20 cellular contexts compared by ENCODE assay signal in genomic region chr3:135997554-135998320, GRCh38.
"Had no signal": no experiment of that assay in that cellular context is flagged by ENCODE, and none has a peak within 500 bp of the region (broad histone marks: within the 10 kb centered on the region; RNA-seq: fewer than 3 reads in every experiment).

No MANE protein-coding gene starts in this region.

- H3K27ac Mint-ChIP-seq: activated naive CD4-positive, alpha-beta T cell treated with anti-CD3 and anti-CD28 coated beads, Interleukin-2, amount 50 U/mL, for 72 hours; dendritic cell treated with granulocyte-macrophage colony-stimulating factor and Interleukin-4, amounts not matched to agents 40 ng/mL and 50 ng/mL, for 4 days; effector memory CD8-positive, alpha-beta T cell; stimulated activated effector memory CD8-positive, alpha-beta T cell treated with anti-CD3 and anti-CD28 coated beads, Interleukin-12 subunit alpha, Interleukin-12 subunit beta, amount 100 ng/mL, for 72 hours; T-helper 1 cell treated with Interleukin-12 subunit alpha and Interleukin-12 subunit beta and Interleukin-4 antibody, amounts not matched to agents 30 μg/mL and 1 μg/mL, for 36 hours had no signal

- H3K4me1 ChIP-seq: adrenal gland, thyroid gland had no signal

- H3K4me3 ChIP-seq: adrenal gland, esophagus squamous epithelium, lung, psoas muscle, stomach, thyroid gland had no signal

- H3K9me3 ChIP-seq: adrenal gland, esophagus squamous epithelium, psoas muscle, stomach, thyroid gland had no signal

- H3K36me3 Mint-ChIP-seq: activated naive CD4-positive, alpha-beta T cell treated with anti-CD3 and anti-CD28 coated beads, Interleukin-2, amount 50 U/mL, for 72 hours; stimulated activated effector memory CD8-positive, alpha-beta T cell treated with anti-CD3 and anti-CD28 coated beads, Interleukin-12 subunit alpha, Interleukin-12 subunit beta, amount 100 ng/mL, for 72 hours had no signal

- ATAC-seq: activated naive CD4-positive, alpha-beta T cell treated with anti-CD3 and anti-CD28 coated beads, Interleukin-2, amount 50 U/mL, for 72 hours; effector memory CD8-positive, alpha-beta T cell; psoas muscle; sciatic nerve; stimulated activated effector memory CD8-positive, alpha-beta T cell treated with anti-CD3 and anti-CD28 coated beads, Interleukin-12 subunit alpha, Interleukin-12 subunit beta, amount 100 ng/mL, for 72 hours had no signal

- H3K36me3 ChIP-seq: adrenal gland, esophagus squamous epithelium, stomach, thyroid gland had no signal

- H3K27me3 ChIP-seq: adrenal gland, esophagus squamous epithelium, stomach, thyroid gland had no signal

- FAIRE-seq: bronchial epithelial cell, islet of Langerhans, urothelium cell line had no signal

- H3K27ac ChIP-seq: adrenal gland, esophagus squamous epithelium, psoas muscle, stomach, thyroid gland had no signal

- DNase-seq: activated CD4-positive, alpha-beta T cell treated with anti-CD3 and anti-CD28 coated beads, Interleukin-2, amount 50 U/mL, for 4 hours; activated CD4-positive, CD25-positive, alpha-beta regulatory T cell treated with anti-CD3 and anti-CD28 coated beads, Interleukin-2, amount 50 U/mL, for 72 hours; activated gamma-delta T cell; adrenal gland; effector memory CD8-positive, alpha-beta T cell; esophagus squamous epithelium; psoas muscle; stimulated activated CD4-positive, alpha-beta T cell treated with anti-CD3 and anti-CD28 coated beads, Interleukin-4, amount 100 ng/mL, for 24 hours; stomach; thyroid gland had no signal

- H3K4me3 Mint-ChIP-seq: dendritic cell treated with granulocyte-macrophage colony-stimulating factor and Interleukin-4, amounts not matched to agents 40 ng/mL and 50 ng/mL, for 4 days; effector memory CD8-positive, alpha-beta T cell; neural crest cell; stimulated activated effector memory CD8-positive, alpha-beta T cell treated with anti-CD3 and anti-CD28 coated beads, Interleukin-12 subunit alpha, Interleukin-12 subunit beta, amount 100 ng/mL, for 72 hours; T-helper 1 cell treated with Interleukin-12 subunit alpha and Interleukin-12 subunit beta and Interleukin-4 antibody, amounts not matched to agents 30 μg/mL and 1 μg/mL, for 36 hours had no signal

- H3K9me3 Mint-ChIP-seq: activated naive CD4-positive, alpha-beta T cell treated with anti-CD3 and anti-CD28 coated beads, Interleukin-2, amount 50 U/mL, for 72 hours; dendritic cell treated with granulocyte-macrophage colony-stimulating factor and Interleukin-4, amounts not matched to agents 40 ng/mL and 50 ng/mL, for 4 days; effector memory CD8-positive, alpha-beta T cell; neural crest cell; stimulated activated effector memory CD8-positive, alpha-beta T cell treated with anti-CD3 and anti-CD28 coated beads, Interleukin-12 subunit alpha, Interleukin-12 subunit beta, amount 100 ng/mL, for 72 hours; T-helper 1 cell treated with Interleukin-12 subunit alpha and Interleukin-12 subunit beta and Interleukin-4 antibody, amounts not matched to agents 30 μg/mL and 1 μg/mL, for 36 hours had no signal

- H3K27me3 Mint-ChIP-seq: dendritic cell treated with granulocyte-macrophage colony-stimulating factor and Interleukin-4, amounts not matched to agents 40 ng/mL and 50 ng/mL, for 4 days had no signal

- H3K4me1 Mint-ChIP-seq: neural crest cell; stimulated activated effector memory CD8-positive, alpha-beta T cell treated with anti-CD3 and anti-CD28 coated beads, Interleukin-12 subunit alpha, Interleukin-12 subunit beta, amount 100 ng/mL, for 72 hours had no signal
